ENCODE assay signal across 20 cellular contexts in the genomic region with DNA sequence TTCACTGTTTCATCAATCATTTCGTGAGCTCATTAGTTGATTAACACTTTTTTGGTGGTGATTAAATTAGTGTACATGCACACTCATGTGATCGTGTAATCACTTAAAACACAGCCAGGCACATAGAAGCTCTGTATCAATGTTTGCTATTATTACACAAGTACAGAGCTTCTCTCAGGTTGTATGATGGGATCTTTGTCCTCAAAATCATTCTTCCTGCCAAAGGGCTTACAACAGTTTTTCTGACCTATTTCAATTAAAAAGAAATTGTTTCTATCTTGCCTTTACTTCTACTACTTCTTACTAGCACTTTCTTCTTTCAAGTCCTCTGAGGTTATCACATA.
DNase-seq lines count a peak whose midpoint lies in the region; ATAC-seq and TF ChIP-seq lines count a peak whose summit lies in the region.
"Had no signal": no experiment of that assay in that cellular context is flagged by ENCODE, and none has a peak within 500 bp of the region (broad histone marks: within the 10 kb centered on the region; RNA-seq: fewer than 3 reads in every experiment).

No MANE protein-coding gene starts in this region.

- CTCF ChIA-PET in PC-9 (lab: Charles Lee): no interaction called here

- no peaks in the 10 kb centered on the region for H3K36me3 ChIP-seq in GM23248 (ENCODE audit: low read depth)
- no peaks in the 10 kb centered on the region for H3K36me3 ChIP-seq in adipocyte (ENCODE audit: control insufficient read depth, insufficient read depth, low read length, severe bottlenecking)
- H3K36me3 ChIP-seq in stomach: no peaks in the 10 kb centered on the region
- H3K36me3 ChIP-seq in PC-9 (ENCODE audit: low read depth): no peaks in the 10 kb centered on the region
- H3K36me3 ChIP-seq: MG63 had no signal

- intact Hi-C loops in stomach (cut with DNase I; ENCODE audit: low total_unique reads) (no loop called here), PC-9 (cut with micrococcal nuclease; ENCODE audit: unreplicated experiment) (no loop called here)

- WGBS in GM23248 (ENCODE audit: low coverage in 1 of 2, low lambda C conversion rate in 2 of 2, missing lambda C conversion rate in 2 of 2), 2 experiments: 14 to 27% methylated on average over 2 of the region's 2 CpGs
- WGBS in stomach, 5 donors: 57 to 79% (median 74%) methylated on average over 2 of the region's 2 CpGs

- H3F3A ChIP-seq in GM23248 (ENCODE audit: insufficient read depth) (peaks cover 18% of the 10 kb centered on the region; the same call in 1 of the 2 replicates), PC-9 (ENCODE audit: insufficient read depth, low read depth) (no peaks in the 10 kb centered on the region)

- H3K9me3 ChIP-seq in GM23248 (ENCODE audit: low read depth) (no peaks in the 10 kb centered on the region), adipocyte (ENCODE audit: control insufficient read depth, low read length) (no peaks in the 10 kb centered on the region), stomach (no peaks in the 10 kb centered on the region), PC-9 (ENCODE audit: insufficient read depth, low read depth) (no peaks in the 10 kb centered on the region)
- H3K9me3 ChIP-seq: MG63 had no signal

- POLR2A ChIA-PET in PC-9 (lab: Charles Lee; ENCODE audit: unreplicated experiment): no interaction called here

- H3K4me3 ChIP-seq in GM23248 (peak overlapping the region; percentile 13; the same call in 1 of the 2 replicates), adipocyte (ENCODE audit: low read length) (no peak overlapping the region), stomach (no peak overlapping the region), PC-9 (no peak overlapping the region)
- H3K4me3 ChIP-seq: dorsolateral prefrontal cortex, MG63 had no signal

- ATAC-seq in GM21381 (IDR thresholded peaks at IDR 0.05; ENCODE audit: unreplicated experiment) (no peak), GM21423 (IDR thresholded peaks at IDR 0.05; ENCODE audit: unreplicated experiment) (no peak)
- ATAC-seq: left colon had no signal

- no peaks in the 10 kb centered on the region for H3K79me2 ChIP-seq in GM23248 (ENCODE audit: insufficient read depth)
- H3K79me2 ChIP-seq in PC-9 (ENCODE audit: low read depth): no peaks in the 10 kb centered on the region

- no peak for DNase-seq in GM23248
- DNase-seq in adipocyte (ENCODE audit: low read depth): no peak
- DNase-seq in stomach: no peak
- no peak for DNase-seq in PC-9
- no peak for DNase-seq in AG08396 (ENCODE audit: low spot score)
- DNase-seq: activated CD4-positive, alpha-beta T cell treated with anti-CD3 and anti-CD28 coated beads, Interleukin-2, amount 10 ng/mL, durations not matched to agents 7 days and 5 days; activated CD8-positive, alpha-beta memory T cell treated with anti-CD3 and anti-CD28 coated beads, Interleukin-2, amount 50 U/mL, for 4 hours; activated effector memory CD4-positive, alpha-beta T cell treated with Interleukin-2 at 50 U/mL for 16 hours; DND-41; dorsolateral prefrontal cortex; left colon; MG63; NCI-H1694 treated with DMSO at 0.1 percent for 48 hours; NCI-H2227 treated with DMSO at 0.1 percent for 48 hours; stimulated activated CD8-positive, alpha-beta memory T cell treated with anti-CD3 and anti-CD28 coated beads, Interleukin-4, amount 100 ng/mL, for 48 hours; T-helper 2 cell had no signal

- in situ Hi-C loops in GM23248 (cut with MboI): no loop called here

- H3K9ac ChIP-seq in GM23248 (no peak overlapping the region), adipocyte (ENCODE audit: low read length) (peak overlapping the region; percentile 37)

- H3K4me1 ChIP-seq in GM23248 (ENCODE audit: insufficient read depth) (peaks cover 44% of the 10 kb centered on the region), adipocyte (ENCODE audit: control insufficient read depth, insufficient read depth, low read length) (peaks cover 55% of the 10 kb centered on the region), stomach (peaks cover 0 to 12% (median 0%) of the 10 kb centered on the region in 4 donors), PC-9 (replicated peaks; ENCODE audit: insufficient read depth) (no peaks in the 10 kb centered on the region)

- H4K20me1 ChIP-seq in GM23248 (ENCODE audit: insufficient read depth): no peaks in the 10 kb centered on the region
- no peaks in the 10 kb centered on the region for H4K20me1 ChIP-seq in PC-9 (ENCODE audit: insufficient read depth)

- TF ChIP-seq CTCF in stomach (IDR thresholded peaks at IDR 0.05): no peak
- TF ChIP-seq CTCF in PC-9 (conservative IDR thresholded peaks at IDR 0.05): no peak

- 0 out of 2 replicates have a peak overlapping the region, but pooled peaks have one; percentile 29 for H2AFZ ChIP-seq in GM23248
- no peak overlapping the region for H2AFZ ChIP-seq in PC-9

- TF ChIP-seq POLR2A in stomach (IDR thresholded peaks at IDR 0.05): no peak

- BruUV-seq in PC-9 (replicated peaks; lab: Mats Ljungman, UMichigan): no TSS peak

- H3K27me3 ChIP-seq in GM23248 (replicated peaks; ENCODE audit: insufficient read depth): no peaks in the 10 kb centered on the region
- no peaks in the 10 kb centered on the region for H3K27me3 ChIP-seq in adipocyte (replicated peaks; ENCODE audit: control insufficient read depth, insufficient read depth, low read length)
- no peaks in the 10 kb centered on the region for H3K27me3 ChIP-seq in layer of hippocampus (ENCODE audit: control insufficient read depth, insufficient read depth, low read length)
- no peaks in the 10 kb centered on the region for H3K27me3 ChIP-seq in stomach
- no peaks in the 10 kb centered on the region for H3K27me3 ChIP-seq in PC-9 (ENCODE audit: insufficient read depth, low read depth)
- H3K27me3 ChIP-seq: MG63 had no signal

- no peak for TF ChIP-seq EP300 in stomach (IDR thresholded peaks at IDR 0.05)

- H3K4me2 ChIP-seq in GM23248 (ENCODE audit: unreplicated experiment): no peak overlapping the region
- H3K4me2 ChIP-seq in PC-9: no peak overlapping the region

- H3K27ac ChIP-seq in GM23248 (peak overlapping the region; percentile 21; the same call in 1 of the 2 replicates), layer of hippocampus (ENCODE audit: low read depth, low read length) (peak overlapping the region; percentile 35), stomach (peak overlapping the region in 4 of 5 donors; percentile 12 to 47 (median 25)), PC-9 (no peak overlapping the region)
- H3K27ac ChIP-seq: VCaP had no signal

- no peaks in the 10 kb centered on the region for H3K9me2 ChIP-seq in GM23248 (ENCODE audit: insufficient read depth)
- H3K9me2 ChIP-seq in PC-9 (ENCODE audit: insufficient read depth): no peaks in the 10 kb centered on the region
